23 cellular contexts compared by ENCODE assay signal in the genomic region with DNA sequence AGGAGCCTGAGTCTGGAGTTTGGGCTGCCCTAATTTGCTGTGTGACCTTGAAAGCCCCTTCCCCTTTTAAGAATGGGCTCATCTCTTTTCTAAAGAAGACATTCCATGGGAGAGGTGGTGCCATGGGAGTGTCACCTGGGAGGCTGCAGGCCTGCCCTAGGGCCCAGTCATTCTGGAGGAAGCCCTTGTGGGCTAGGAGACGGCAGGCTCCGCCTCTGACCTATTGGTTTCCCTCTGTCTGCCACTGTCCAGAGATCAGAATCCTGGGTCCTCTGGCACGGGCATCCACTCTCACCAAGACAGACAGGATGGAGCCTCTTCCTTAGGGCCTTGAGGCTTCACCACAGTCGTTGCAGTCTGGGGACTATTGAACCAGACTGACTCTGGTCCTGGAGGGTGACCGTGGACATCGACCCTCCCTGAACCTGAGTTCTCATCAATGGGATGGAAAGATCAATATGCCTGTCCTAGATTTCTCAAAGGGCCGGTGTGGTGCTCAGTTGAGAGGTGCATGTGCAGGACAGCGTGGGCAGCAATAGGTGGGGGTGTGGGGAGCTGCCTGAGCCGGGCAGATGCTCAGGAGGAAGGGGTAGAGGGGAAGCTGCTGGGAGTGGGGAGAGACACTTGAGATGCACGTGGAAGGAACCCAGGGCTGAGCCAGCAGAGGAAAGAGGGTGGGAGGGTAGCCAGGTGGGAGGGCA.
"Had no signal": no experiment of that assay in that cellular context is flagged by ENCODE, and none has a peak within 500 bp of the region (broad histone marks: within the 10 kb centered on the region; RNA-seq: fewer than 3 reads in every experiment).

No MANE protein-coding gene starts in this region.

- H3K27ac Mint-ChIP-seq: naive thymus-derived CD8-positive, alpha-beta T cell; neural progenitor cell; progenitor cell of endocrine pancreas; stimulated activated effector memory CD8-positive, alpha-beta T cell treated with anti-CD3 and anti-CD28 coated beads, Interleukin-12 subunit alpha, Interleukin-12 subunit beta, amount 100 ng/mL, for 72 hours had no signal

- H3K27me3 ChIP-seq: neural progenitor cell, pancreas, thyroid gland, upper lobe of left lung, uterus had no signal

- H3K4me1 Mint-ChIP-seq: stimulated activated effector memory CD8-positive, alpha-beta T cell treated with anti-CD3 and anti-CD28 coated beads, Interleukin-12 subunit alpha, Interleukin-12 subunit beta, amount 100 ng/mL, for 72 hours had no signal

- H2AFZ ChIP-seq: neural progenitor cell had no signal

- H3K4me3 Mint-ChIP-seq: naive thymus-derived CD8-positive, alpha-beta T cell; neural progenitor cell; stimulated activated effector memory CD8-positive, alpha-beta T cell treated with anti-CD3 and anti-CD28 coated beads, Interleukin-12 subunit alpha, Interleukin-12 subunit beta, amount 100 ng/mL, for 72 hours had no signal

- H3K9ac ChIP-seq: neural progenitor cell had no signal

- H3K4me1 ChIP-seq: left ventricle myocardium inferior, neural progenitor cell, suprapubic skin, thyroid gland, upper lobe of left lung, uterus had no signal

- H3K36me3 Mint-ChIP-seq: naive thymus-derived CD8-positive, alpha-beta T cell; neural progenitor cell; stimulated activated effector memory CD8-positive, alpha-beta T cell treated with anti-CD3 and anti-CD28 coated beads, Interleukin-12 subunit alpha, Interleukin-12 subunit beta, amount 100 ng/mL, for 72 hours had no signal

- H3K4me3 ChIP-seq: left ventricle myocardium inferior, lung, neural progenitor cell, pancreas, smooth muscle cell, suprapubic skin, thyroid gland, upper lobe of left lung, uterus had no signal

- H3K36me3 ChIP-seq: left ventricle myocardium inferior, neural progenitor cell, pancreas, suprapubic skin, thyroid gland, upper lobe of left lung, uterus had no signal

- H3K27ac ChIP-seq: dorsolateral prefrontal cortex, left ventricle myocardium inferior, neural progenitor cell, pancreas, suprapubic skin, thyroid gland, upper lobe of left lung, uterus had no signal

- H3K9me3 ChIP-seq: pancreas, suprapubic skin, thyroid gland, upper lobe of left lung, uterus had no signal

- DNase-seq: cortex of kidney; effector CD8-positive, alpha-beta T cell; islet precursor cell; left ventricle myocardium inferior; mesenchymal stem cell; pancreas; right cardiac atrium; stimulated activated CD4-positive, alpha-beta T cell treated with anti-CD3 and anti-CD28 coated beads, Interleukin-4, amount 100 ng/mL, for 1 hour; stimulated activated CD8-positive, alpha-beta memory T cell treated with anti-CD3 and anti-CD28 coated beads, Interleukin-4, amount 100 ng/mL, for 48 hours; stimulated activated naive CD8-positive, alpha-beta T cell treated with anti-CD3 and anti-CD28 coated beads, Interleukin-15, Interleukin-2, amounts not matched to agents 100 U/mL and 50 U/mL, for 24 hours; thyroid gland; uterus had no signal

- H3K9me3 Mint-ChIP-seq: stimulated activated effector memory CD8-positive, alpha-beta T cell treated with anti-CD3 and anti-CD28 coated beads, Interleukin-12 subunit alpha, Interleukin-12 subunit beta, amount 100 ng/mL, for 72 hours had no signal

- H3K4me2 ChIP-seq: neural progenitor cell, smooth muscle cell had no signal

- FAIRE-seq: endometrium, frontal cortex, pancreas had no signal
